26 cellular contexts compared by ENCODE assay signal in the genomic region with DNA sequence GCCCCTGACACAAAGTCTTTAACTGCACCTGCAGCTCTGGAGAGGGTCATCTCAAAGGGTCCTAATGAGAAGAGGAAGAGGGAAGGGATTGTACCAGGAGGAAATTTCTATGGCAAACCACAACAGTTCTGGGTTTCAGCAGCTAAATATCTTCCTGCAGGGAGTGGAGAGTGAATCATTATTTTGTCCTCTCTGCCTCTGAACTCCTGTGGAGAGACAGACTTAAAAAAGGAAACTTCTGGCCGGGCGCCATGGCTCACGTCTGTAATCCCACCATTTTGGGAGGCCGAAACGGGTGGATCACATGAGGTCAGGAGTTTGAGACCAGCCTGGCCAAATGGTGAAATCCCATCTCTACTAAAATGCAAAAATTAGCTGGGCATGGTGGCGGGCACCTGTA. TPM values are rescaled to one million over a fixed set of nuclear protein-coding genes. Genes with fewer than 3 reads are reported as not detected.
DNase-seq lines count a peak whose midpoint lies in the region; ATAC-seq and TF ChIP-seq lines count a peak whose summit lies in the region.
"Had no signal": no experiment of that assay in that cellular context is flagged by ENCODE, and none has a peak within 500 bp of the region (broad histone marks: within the 10 kb centered on the region; RNA-seq: fewer than 3 reads in every experiment).

No MANE protein-coding gene starts in this region.

- no peaks in the 10 kb centered on the region for H3K9me3 ChIP-seq in osteoblast (ENCODE audit: low read depth, low read length)
- H3K9me3 ChIP-seq: A549, HAP-1, MG63 had no signal

- peak overlapping the region; percentile 68 for H3K27ac Mint-ChIP-seq in central memory CD8-positive, alpha-beta T cell (ENCODE audit: low read depth)
- H3K27ac Mint-ChIP-seq: HFFc6 had no signal

- H3K4me3 Mint-ChIP-seq in central memory CD8-positive, alpha-beta T cell, result no peak overlapping the region
- H3K4me3 Mint-ChIP-seq: HFFc6 had no signal

- H3K79me2 ChIP-seq in osteoblast (ENCODE audit: insufficient read depth, low read length), result no peaks in the 10 kb centered on the region

- no peak overlapping the region for H3K27ac ChIP-seq in osteoblast (ENCODE audit: low read depth, low read length)
- H3K27ac ChIP-seq: A549 had no signal

- H3K36me3 ChIP-seq in osteoblast (ENCODE audit: insufficient read depth, low read length), result peaks cover 3% of the 10 kb centered on the region

- no peaks in the 10 kb centered on the region for H3K9me3 Mint-ChIP-seq in central memory CD8-positive, alpha-beta T cell
- H3K9me3 Mint-ChIP-seq: CD4-positive, alpha-beta memory T cell; HFFc6 had no signal

- DNase-seq in astrocyte of the cerebellum (ENCODE audit: low read depth) (peak; percentile 68), myocyte (ENCODE audit: low read depth) (peak; percentile 22), smooth muscle cell of the brain vasculature (ENCODE audit: low read depth, low spot score) (peak; percentile 63), osteoblast (ENCODE audit: insufficient read length, low spot score, missing footprints) (no peak)
- no peak for DNase-seq in central memory CD8-positive, alpha-beta T cell (ENCODE audit: low spot score in 2 of 2)
- DNase-seq: C1 segment of cervical spinal cord; CD4-positive, alpha-beta memory T cell; COR-L47; DMS53; GOT3; HFFc6; KBM-7; MG63; NCI-H1105 treated with DMSO at 0.1 percent for 48 hours; NCI-H2029; NCI-H446; NCI-H524 treated with DMSO at 0.1 percent for 48 hours; NCI-H774; SIG-M5 had no signal

- no peak for ATAC-seq in central memory CD8-positive, alpha-beta T cell (replicated peaks; ENCODE audit: extremely low read depth, poor library complexity, severe bottlenecking)
- ATAC-seq in HG03196 (IDR thresholded peaks at IDR 0.05; ENCODE audit: unreplicated experiment), result no peak
- ATAC-seq in GM21367 (IDR thresholded peaks at IDR 0.05; ENCODE audit: unreplicated experiment), result no peak
- ATAC-seq: A549 had no signal

- H3K4me3 ChIP-seq in astrocyte of the cerebellum (ENCODE audit: low read depth, low read length) (no peak overlapping the region), osteoblast (ENCODE audit: insufficient read depth, low read length) (no peak overlapping the region)
- H3K4me3 ChIP-seq: A549, HAP-1, MG63 had no signal

- no peak overlapping the region for H3K4me2 ChIP-seq in osteoblast (ENCODE audit: insufficient read depth, low read length)
- H3K4me2 ChIP-seq: A549 had no signal

- peaks cover 6% of the 10 kb centered on the region for H3K4me1 Mint-ChIP-seq in central memory CD8-positive, alpha-beta T cell

- TF ChIP-seq CTCF in astrocyte of the cerebellum (IDR thresholded peaks at IDR 0.05; ENCODE audit: low read depth, low read length, missing control alignments) (no peak), osteoblast (IDR thresholded peaks at IDR 0.05; ENCODE audit: extremely low read depth, low read depth, low read length) (no peak)

- H3K4me1 ChIP-seq in osteoblast (ENCODE audit: insufficient read depth, low read length), result no peaks in the 10 kb centered on the region
- H3K4me1 ChIP-seq: A549, HAP-1 had no signal

- no peak overlapping the region for H2AFZ ChIP-seq in osteoblast (ENCODE audit: low read length)

- no peaks in the 10 kb centered on the region for H3K27me3 Mint-ChIP-seq in central memory CD8-positive, alpha-beta T cell
- H3K27me3 Mint-ChIP-seq: CD4-positive, alpha-beta memory T cell had no signal

- in situ Hi-C loops in astrocyte of the cerebellum (cut with HindIII; ENCODE audit: low sequenced_read_pairs), result no loop called here

- H3K27me3 ChIP-seq in osteoblast (ENCODE audit: insufficient read depth, low read length), result no peaks in the 10 kb centered on the region
- H3K27me3 ChIP-seq: MG63 had no signal

- no peaks in the 10 kb centered on the region for H4K20me1 ChIP-seq in osteoblast (ENCODE audit: insufficient read depth, low read length)

- peaks cover 88% of the 10 kb centered on the region for H3K36me3 Mint-ChIP-seq in central memory CD8-positive, alpha-beta T cell (ENCODE audit: insufficient read depth)

RNA-seq across cellular contexts. Expression of a gene that starts 16.9 kb away (rescaled TPM):
- total RNA-seq in myocyte (not detected in 2 replicates), osteoblast (under 0.01 TPM in 1 of 2 replicates, not detected in the other)
- polyA plus RNA-seq in myocyte (2012), result not detected
- total RNA-seq: CD4-positive, alpha-beta memory T cell; Daoy; G401; HFFc6; LHCN-M2 had no signal
- polyA plus RNA-seq: A549; CD4-positive, alpha-beta memory T cell had no signal

Comparison
In these comparisons a context has a peak if more than half of its experiments do, and no peak if none do; other contexts are left out.
1. DNase-seq: peak in astrocyte of the cerebellum (single experiment), myocyte (single experiment) and smooth muscle cell of the brain vasculature (single experiment); none in central memory CD8-positive, alpha-beta T cell (0 of 2) and osteoblast (single experiment).